ENCODE assay signal across 8 cellular contexts in the genomic region with DNA sequence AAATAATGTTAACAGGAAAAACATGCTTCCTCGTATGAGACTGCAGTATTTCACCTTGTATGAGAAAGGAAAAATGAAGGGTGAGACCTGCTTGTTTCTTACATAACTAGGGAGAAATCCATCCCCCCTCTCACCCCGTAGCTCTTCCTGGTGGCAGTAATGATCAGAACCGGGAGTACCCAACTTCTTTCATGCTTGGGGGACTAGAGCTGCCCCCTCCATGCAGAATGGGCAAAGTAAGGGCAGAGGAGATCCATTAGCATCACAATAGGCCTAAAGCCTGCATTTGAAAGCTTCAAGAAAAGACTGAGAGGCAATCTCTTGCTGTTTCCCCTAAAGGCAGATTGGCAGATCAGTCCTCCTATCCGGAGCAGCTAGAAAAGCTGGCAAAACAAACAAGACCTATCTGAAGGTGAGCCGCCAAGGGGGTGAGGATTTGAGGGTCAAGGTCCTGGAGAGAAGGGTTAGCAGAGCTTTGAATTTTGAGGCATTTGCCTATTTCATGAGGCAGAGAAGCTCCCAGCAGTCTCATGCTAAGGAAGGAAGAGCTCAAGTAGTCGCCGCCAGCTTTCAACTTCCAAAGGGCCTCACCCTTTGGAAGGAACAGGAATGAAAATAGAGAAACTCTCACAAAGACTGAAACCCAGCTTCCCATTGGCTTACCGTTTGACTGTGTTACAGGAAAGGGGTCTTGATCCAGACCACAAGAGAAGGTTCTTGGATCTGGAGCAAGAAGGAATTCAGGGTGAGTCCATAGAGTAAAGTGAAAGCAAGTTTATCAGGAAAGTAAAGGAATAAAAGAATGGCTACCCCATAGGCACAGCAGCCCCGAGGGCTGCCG. TPM values are rescaled to one million over a fixed set of nuclear protein-coding genes. Genes with fewer than 3 reads are reported as not detected.
DNase-seq lines count a peak whose midpoint lies in the region; ATAC-seq, FAIRE-seq and TF ChIP-seq lines count a peak whose summit lies in the region.

No MANE protein-coding gene starts in this region.

- H3K4me1 ChIP-seq in mammary epithelial cell (ENCODE audit: insufficient read depth, low read length): peaks cover 28% of the 10 kb centered on the region

- CTCF ChIA-PET in mammary epithelial cell (lab: Charles Lee; ENCODE audit: low non-redundant PET): interaction anchor here (0.6 to 1.5 kb wide), 3 partner anchors 15 to 437 kb away, joined by 3 to 8 read pairs (median 4); no protein-coding TSS in a partner anchor

- H3K27ac Mint-ChIP-seq in stimulated activated naive CD8-positive, alpha-beta T cell treated with anti-CD3 and anti-CD28 coated beads, Interleukin-15, Interleukin-2, amounts not matched to agents 100 ng/mL and 50 ng/mL, for 24 hours: peak overlapping the region; percentile 77

- in situ Hi-C loops in mammary epithelial cell (cut with MboI; ENCODE audit: low sequenced_read_pairs in 2 of 2): loop anchor here in 1 of 2 donors (10.0 kb wide), 2 partner anchors 47 to 177 kb away; no protein-coding TSS in a partner anchor

- peaks cover 26% of the 10 kb centered on the region for H3K4me1 Mint-ChIP-seq in stimulated activated naive CD8-positive, alpha-beta T cell treated with anti-CD3 and anti-CD28 coated beads, Interleukin-15, Interleukin-2, amounts not matched to agents 100 ng/mL and 50 ng/mL, for 24 hours (ENCODE audit: low read depth)

- peak overlapping the region; percentile 27 for H3K4me2 ChIP-seq in mammary epithelial cell (ENCODE audit: insufficient read depth, low read depth, low read length)

- ATAC-seq in stimulated activated naive CD8-positive, alpha-beta T cell treated with anti-CD3 and anti-CD28 coated beads, Interleukin-15, Interleukin-2, amounts not matched to agents 100 U/mL and 50 U/mL, for 24 hours: no peak
- ATAC-seq in HG03442 (IDR thresholded peaks at IDR 0.05; ENCODE audit: unreplicated experiment): no peak

- H3K4me3 ChIP-seq in mammary epithelial cell (replicated peaks in 1 of 3; ENCODE audit: insufficient read depth in 1 of 3, low read depth in 2 of 3, low read length in 3 of 3): no peak overlapping the region

- peak overlapping the region; percentile 19 for H3K9ac ChIP-seq in mammary epithelial cell (ENCODE audit: insufficient read depth, low read length)

- H3K79me2 ChIP-seq in mammary epithelial cell (ENCODE audit: insufficient read depth, low read length): no peaks in the 10 kb centered on the region

- DNase-seq in stimulated activated naive CD8-positive, alpha-beta T cell treated with anti-CD3 and anti-CD28 coated beads, Interleukin-15, Interleukin-2, amounts not matched to agents 100 U/mL and 50 U/mL, for 24 hours: no peak
- DNase-seq in mammary epithelial cell (peak; percentile 56), midbrain (lab: John Stamatoyannopoulos, UW) (peak; percentile 61), frontal cortex (ENCODE audit: low spot score in 2 of 2) (no peak), NCI-H748 treated with DMSO at 0.1 percent for 48 hours (lab: John Stamatoyannopoulos, UW) (no peak)
- DNase-seq in stimulated activated CD4-positive, alpha-beta T cell treated with anti-CD3 and anti-CD28 coated beads, Interleukin-2, amount 100 ng/mL, for 24 hours: no peak

- H2AFZ ChIP-seq in mammary epithelial cell (ENCODE audit: low read depth, low read length): peak overlapping the region; percentile 40

- peak overlapping the region; percentile 53 for H3K4me3 Mint-ChIP-seq in stimulated activated naive CD8-positive, alpha-beta T cell treated with anti-CD3 and anti-CD28 coated beads, Interleukin-15, Interleukin-2, amounts not matched to agents 100 ng/mL and 50 ng/mL, for 24 hours

- no peaks in the 10 kb centered on the region for H3K36me3 ChIP-seq in mammary epithelial cell (ENCODE audit: insufficient read depth, low read length)

- FAIRE-seq in frontal cortex (lab: Jason Lieb, UNC): no peak

- H3K27ac ChIP-seq in mammary epithelial cell (ENCODE audit: insufficient read depth, low read depth, low read length): peak overlapping the region; percentile 38

- BruUV-seq in mammary epithelial cell (replicated peaks; lab: Mats Ljungman, UMichigan): TSS peak; percentile 26

- no peaks in the 10 kb centered on the region for H3K27me3 ChIP-seq in mammary epithelial cell (ENCODE audit: insufficient read depth, low read length)

- 81% methylated on average over 10 of the region's 10 CpGs for WGBS in mammary epithelial cell (ENCODE audit: low coverage, missing lambda C conversion rate)

- intact Hi-C loops in mammary epithelial cell (cut with micrococcal nuclease): loop anchor here (2.0 kb wide), 2 partner anchors 49 to 79 kb away; no protein-coding TSS in a partner anchor

- no peaks in the 10 kb centered on the region for H3K27me3 Mint-ChIP-seq in stimulated activated naive CD8-positive, alpha-beta T cell treated with anti-CD3 and anti-CD28 coated beads, Interleukin-15, Interleukin-2, amounts not matched to agents 100 ng/mL and 50 ng/mL, for 24 hours

- dilution Hi-C loops in mammary epithelial cell (cut with HindIII; ENCODE audit: low sequenced_read_pairs): loop anchor here (5.0 kb wide), 2 partner anchors 60 to 160 kb away; no protein-coding TSS in a partner anchor

- H3K9me3 Mint-ChIP-seq in stimulated activated naive CD8-positive, alpha-beta T cell treated with anti-CD3 and anti-CD28 coated beads, Interleukin-15, Interleukin-2, amounts not matched to agents 100 ng/mL and 50 ng/mL, for 24 hours: no peaks in the 10 kb centered on the region

- no peaks in the 10 kb centered on the region for H3K36me3 Mint-ChIP-seq in stimulated activated naive CD8-positive, alpha-beta T cell treated with anti-CD3 and anti-CD28 coated beads, Interleukin-15, Interleukin-2, amounts not matched to agents 100 ng/mL and 50 ng/mL, for 24 hours (ENCODE audit: low read depth)

- no peak for TF ChIP-seq CTCF in mammary epithelial cell (conservative IDR thresholded peaks at IDR 0.05 in 1 of 2, IDR thresholded peaks at IDR 0.05 in 1 of 2; ENCODE audit: extremely low read depth in 1 of 2, insufficient read depth in 1 of 2, low read depth in 1 of 2, low read length in 2 of 2)

- no peaks in the 10 kb centered on the region for H3K9me3 ChIP-seq in mammary epithelial cell (replicated peaks; ENCODE audit: insufficient read depth, low read length)

- H4K20me1 ChIP-seq in mammary epithelial cell (ENCODE audit: insufficient read depth, low read length): no peaks in the 10 kb centered on the region

RNA-seq across cellular contexts. Expression of gene BAG3, which starts 36.2 kb away (rescaled TPM):
- total RNA-seq in mammary epithelial cell (100 to 1,000 TPM in 1 of 2 donors, 10 to 100 TPM in 1; 41.0 to 117 TPM), frontal cortex (0.82 TPM)
- polyA plus RNA-seq in mammary epithelial cell: 43.5 TPM
- 89.4 TPM for polyA minus RNA-seq in mammary epithelial cell

RNA-seq across cellular contexts. Expression of gene INPP5F, which starts 38.4 kb away (rescaled TPM):
- 10 to 100 TPM; 19.3 to 22.1 TPM for total RNA-seq in mammary epithelial cell
- polyA plus RNA-seq in mammary epithelial cell: 9.8 TPM
- polyA minus RNA-seq in mammary epithelial cell: 12.5 TPM
- 212 TPM for total RNA-seq in frontal cortex

Comparison
In these comparisons a context has a peak if more than half of its experiments do, and no peak if none do; other contexts are left out.
1. DNase-seq: peak in mammary epithelial cell (single experiment) and midbrain (single experiment); none in stimulated activated naive CD8-positive, alpha-beta T cell treated with anti-CD3 and anti-CD28 coated beads, Interleukin-15, Interleukin-2, amounts not matched to agents 100 U/mL and 50 U/mL, for 24 hours (single experiment), stimulated activated CD4-positive, alpha-beta T cell treated with anti-CD3 and anti-CD28 coated beads, Interleukin-2, amount 100 ng/mL, for 24 hours (0 of 2), frontal cortex (0 of 2) and NCI-H748 treated with DMSO at 0.1 percent for 48 hours (single experiment).
2. RNA of gene BAG3, which starts 36.2 kb away (total RNA-seq): 41.0 to 117 TPM in mammary epithelial cell; 0.82 TPM in frontal cortex (single experiment); every median in the first group is over 10 times any median in the second.